8 cellular contexts compared by ENCODE assay signal in the genomic region with DNA sequence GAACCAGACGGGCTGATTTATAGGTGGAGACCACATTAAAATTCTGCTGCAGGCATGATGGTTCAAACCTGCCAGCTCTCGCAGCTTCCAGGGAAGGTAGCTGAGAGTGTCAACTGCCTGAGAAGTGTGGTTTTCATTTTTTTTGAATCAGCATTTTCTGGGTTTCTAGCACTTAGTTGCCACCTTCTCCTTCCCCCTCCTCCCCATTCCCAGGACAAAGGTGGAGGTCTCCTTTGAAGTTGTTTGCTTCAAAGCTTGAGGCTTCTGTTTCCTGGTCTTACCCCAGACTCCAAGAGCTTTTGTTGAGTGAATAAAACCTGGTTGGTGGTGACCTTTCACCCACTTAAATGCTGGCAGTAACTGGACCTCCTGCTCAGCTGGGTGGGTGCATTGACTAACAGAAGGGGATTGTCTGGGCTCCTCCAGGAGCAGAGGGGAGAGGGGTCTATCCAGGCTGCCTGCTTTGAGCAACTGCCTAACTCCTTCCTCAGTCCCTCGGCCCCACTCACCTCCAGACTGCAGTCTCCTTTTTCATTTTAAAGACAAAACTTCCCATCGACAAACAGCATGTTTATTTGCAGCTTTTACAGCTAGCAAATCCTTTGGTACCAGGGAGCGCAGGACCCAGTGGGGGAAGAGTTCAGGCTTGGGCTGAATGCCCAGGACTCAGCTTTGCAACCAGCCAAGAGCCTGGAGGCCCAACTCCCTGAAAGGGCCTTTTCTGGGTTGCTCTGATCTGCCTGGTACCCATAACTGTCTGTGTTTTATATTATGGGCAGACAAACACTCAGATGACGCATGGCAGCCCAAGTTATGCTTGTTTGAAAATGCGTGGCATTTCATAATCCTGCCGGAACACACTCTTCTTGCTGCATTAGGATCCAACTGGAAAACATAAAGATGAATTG. TPM values are rescaled to one million over a fixed set of nuclear protein-coding genes. Genes with fewer than 3 reads are reported as not detected.
DNase-seq lines count a peak whose midpoint lies in the region; ATAC-seq and TF ChIP-seq lines count a peak whose summit lies in the region.

No MANE protein-coding gene starts in this region.

- H3K27me3 ChIP-seq in smooth muscle cell (ENCODE audit: low read depth) = no peaks in the 10 kb centered on the region

- H3K79me2 ChIP-seq in smooth muscle cell (ENCODE audit: low read depth) = peaks cover 28% of the 10 kb centered on the region

- peak overlapping the region; percentile 91 for H3K27ac ChIP-seq in smooth muscle cell (ENCODE audit: low read depth)

- peaks cover 37% of the 10 kb centered on the region for H3K4me1 ChIP-seq in smooth muscle cell (ENCODE audit: low read depth)

- DNase-seq in HK-2 (ENCODE audit: unreplicated experiment) (peak; percentile 16), cardiac fibroblast (ENCODE audit: low read depth in 2 of 2) (peak; percentile 90 to 95), islet precursor cell (peak; percentile 95), smooth muscle cell (lab: John Stamatoyannopoulos, UW; ENCODE audit: unreplicated experiment) (no peak), SHP77 (lab: John Stamatoyannopoulos, UW) (no peak), GM19238 (ENCODE audit: insufficient read length, low spot score) (no peak)
- DNase-seq in activated CD8-positive, alpha-beta memory T cell treated with anti-CD3 and anti-CD28 coated beads, Interleukin-2, amount 10 ng/mL, durations not matched to agents 7 days and 5 days = no peak
- DNase-seq in stimulated activated naive CD8-positive, alpha-beta T cell treated with anti-CD3 and anti-CD28 coated beads, Interleukin-15, amount 100 ng/mL, for 72 hours = no peak

- H3F3A ChIP-seq in smooth muscle cell (ENCODE audit: low read depth) = peaks cover 34% of the 10 kb centered on the region

- H3K4me1 Mint-ChIP-seq in activated CD8-positive, alpha-beta memory T cell treated with anti-CD3 and anti-CD28 coated beads, Interleukin-2, amount 10 ng/mL, durations not matched to agents 7 days and 5 days = peaks cover 6% of the 10 kb centered on the region
- H3K4me1 Mint-ChIP-seq in stimulated activated naive CD8-positive, alpha-beta T cell treated with anti-CD3 and anti-CD28 coated beads, Interleukin-15, amount 100 ng/mL, for 72 hours = peaks cover 9% of the 10 kb centered on the region

- TF ChIP-seq CTCF in cardiac fibroblast (IDR thresholded peaks at IDR 0.05; ENCODE audit: low read depth, low read length) = no peak
- no peak for TF ChIP-seq CTCF in smooth muscle cell (IDR thresholded peaks at IDR 0.05; ENCODE audit: borderline replicate concordance, insufficient read depth, poor library complexity, severe bottlenecking)

- H3K27ac Mint-ChIP-seq in activated CD8-positive, alpha-beta memory T cell treated with anti-CD3 and anti-CD28 coated beads, Interleukin-2, amount 10 ng/mL, durations not matched to agents 7 days and 5 days = no peak overlapping the region
- no peak overlapping the region for H3K27ac Mint-ChIP-seq in stimulated activated naive CD8-positive, alpha-beta T cell treated with anti-CD3 and anti-CD28 coated beads, Interleukin-15, amount 100 ng/mL, for 72 hours

- H3K4me3 Mint-ChIP-seq in activated CD8-positive, alpha-beta memory T cell treated with anti-CD3 and anti-CD28 coated beads, Interleukin-2, amount 10 ng/mL, durations not matched to agents 7 days and 5 days = no peak overlapping the region
- no peak overlapping the region for H3K4me3 Mint-ChIP-seq in stimulated activated naive CD8-positive, alpha-beta T cell treated with anti-CD3 and anti-CD28 coated beads, Interleukin-15, amount 100 ng/mL, for 72 hours

- H3K27me3 Mint-ChIP-seq in activated CD8-positive, alpha-beta memory T cell treated with anti-CD3 and anti-CD28 coated beads, Interleukin-2, amount 10 ng/mL, durations not matched to agents 7 days and 5 days = peaks cover 37% of the 10 kb centered on the region
- peaks cover 37% of the 10 kb centered on the region for H3K27me3 Mint-ChIP-seq in stimulated activated naive CD8-positive, alpha-beta T cell treated with anti-CD3 and anti-CD28 coated beads, Interleukin-15, amount 100 ng/mL, for 72 hours

- peak overlapping the region; percentile 96 for H3K4me2 ChIP-seq in smooth muscle cell

- H3K9ac ChIP-seq in smooth muscle cell (ENCODE audit: low read depth) = peak overlapping the region; percentile 53

- CTCF ChIA-PET in activated CD8-positive, alpha-beta memory T cell treated with anti-CD3 and anti-CD28 coated beads, Interleukin-2, amount 10 ng/mL, durations not matched to agents 7 days and 5 days (lab: Charles Lee) = interaction anchor here (0.7 to 4.5 kb wide), 4 partner anchors 11 to 200 kb away, joined by 3 to 28 read pairs (median 6); partner anchors contain the start of gene HS1BP3

- no peaks in the 10 kb centered on the region for H3K9me3 Mint-ChIP-seq in activated CD8-positive, alpha-beta memory T cell treated with anti-CD3 and anti-CD28 coated beads, Interleukin-2, amount 10 ng/mL, durations not matched to agents 7 days and 5 days (ENCODE audit: low read depth)
- no peaks in the 10 kb centered on the region for H3K9me3 Mint-ChIP-seq in stimulated activated naive CD8-positive, alpha-beta T cell treated with anti-CD3 and anti-CD28 coated beads, Interleukin-15, amount 100 ng/mL, for 72 hours

- WGBS in smooth muscle cell (ENCODE audit: low lambda C conversion rate) = 16% methylated on average over 8 of the region's 8 CpGs

- H3K4me3 ChIP-seq in cardiac fibroblast (replicated peaks in 1 of 2; ENCODE audit: low read depth in 2 of 2, low read length in 2 of 2) (peak overlapping the region in 1 of 2 donors; percentile 98), smooth muscle cell (peak overlapping the region; percentile 92)

- H3K36me3 ChIP-seq in smooth muscle cell (ENCODE audit: low read depth) = no peaks in the 10 kb centered on the region

- H3K9me3 ChIP-seq in smooth muscle cell (replicated peaks; ENCODE audit: low read depth) = no peaks in the 10 kb centered on the region

- peaks cover 41% of the 10 kb centered on the region for H4K20me1 ChIP-seq in smooth muscle cell (ENCODE audit: low read depth)

- ATAC-seq in activated CD8-positive, alpha-beta memory T cell treated with anti-CD3 and anti-CD28 coated beads, Interleukin-2, amount 10 ng/mL, durations not matched to agents 7 days and 5 days = no peak
- no peak for ATAC-seq in stimulated activated naive CD8-positive, alpha-beta T cell treated with anti-CD3 and anti-CD28 coated beads, Interleukin-15, amount 100 ng/mL, for 72 hours

- no peak overlapping the region for H2AFZ ChIP-seq in smooth muscle cell (ENCODE audit: low read depth)

- H3K36me3 Mint-ChIP-seq in activated CD8-positive, alpha-beta memory T cell treated with anti-CD3 and anti-CD28 coated beads, Interleukin-2, amount 10 ng/mL, durations not matched to agents 7 days and 5 days = peaks cover 1% of the 10 kb centered on the region

RNA-seq across cellular contexts. Expression of gene RHOB, which starts 3.6 kb away (rescaled TPM):
- total RNA-seq in smooth muscle cell = 218 and 231 TPM in 2 replicates
- 75.9 and 78.1 TPM in 2 replicates for polyA plus RNA-seq in smooth muscle cell
- total RNA-seq in activated CD8-positive, alpha-beta memory T cell treated with anti-CD3 and anti-CD28 coated beads, Interleukin-2, amount 10 ng/mL, durations not matched to agents 7 days and 5 days = 10 to 100 TPM in 1 of 2 experiments, 1 to 10 TPM in 1; 9.1 to 36.4 TPM

Comparison
In these comparisons a context has a peak if more than half of its experiments do, and no peak if none do; other contexts are left out.
1. DNase-seq: peak in HK-2 (single experiment), cardiac fibroblast (2 of 2) and islet precursor cell (single experiment); none in smooth muscle cell (single experiment), activated CD8-positive, alpha-beta memory T cell treated with anti-CD3 and anti-CD28 coated beads, Interleukin-2, amount 10 ng/mL, durations not matched to agents 7 days and 5 days (single experiment), stimulated activated naive CD8-positive, alpha-beta T cell treated with anti-CD3 and anti-CD28 coated beads, Interleukin-15, amount 100 ng/mL, for 72 hours (0 of 2), SHP77 (0 of 2) and GM19238 (single experiment).